19 cellular contexts compared by ENCODE assay signal in genomic region chr4:30825008-30825765, GRCh38.
DNase-seq lines count a peak whose midpoint lies in the region; ATAC-seq, FAIRE-seq and TF ChIP-seq lines count a peak whose summit lies in the region.
"Had no signal": no experiment of that assay in that cellular context is flagged by ENCODE, and none has a peak within 500 bp of the region (broad histone marks: within the 10 kb centered on the region; RNA-seq: fewer than 3 reads in every experiment).

No MANE protein-coding gene starts in this region.

- intact Hi-C loops in sigmoid colon (cut with DNase I): no loop called here

- H3K27me3 Mint-ChIP-seq in HFFc6 (ENCODE audit: insufficient read depth): no peaks in the 10 kb centered on the region

- no peaks in the 10 kb centered on the region for H3K27me3 ChIP-seq in adipocyte (replicated peaks; ENCODE audit: control insufficient read depth, insufficient read depth, low read length)
- no peaks in the 10 kb centered on the region for H3K27me3 ChIP-seq in foreskin keratinocyte
- H3K27me3 ChIP-seq in sigmoid colon: no peaks in the 10 kb centered on the region
- H3K27me3 ChIP-seq: Peyer's patch had no signal

- DNase-seq in EH (ENCODE audit: low read depth) (peak; percentile 1), HTR-8/SVneo (ENCODE audit: insufficient read length, low spot score) (peak; percentile 12), adipocyte (ENCODE audit: low read depth) (peak; percentile 33), foreskin keratinocyte (peak in 1 of 2 donors; percentile 35), HFFc6 (no peak), sigmoid colon (no peak)
- DNase-seq: GM23248, KG1, NCI-H1048, NCI-H1436 treated with DMSO at 0.1 percent for 48 hours, NCI-H2029 treated with DMSO at 0.1 percent for 48 hours, NCI-H510A, Peyer's patch, Right ventricle myocardium superior had no signal

- no peaks in the 10 kb centered on the region for H3K4me1 Mint-ChIP-seq in HFFc6 (ENCODE audit: low read depth)

- H3K9ac ChIP-seq in adipocyte (ENCODE audit: low read length): no peak overlapping the region
- H3K9ac ChIP-seq: GM23248 had no signal

- no peak for TF ChIP-seq EP300 in sigmoid colon (IDR thresholded peaks at IDR 0.05)

- TF ChIP-seq POLR2A in sigmoid colon (IDR thresholded peaks at IDR 0.05): no peak

- H3K36me3 ChIP-seq in adipocyte (ENCODE audit: control insufficient read depth, insufficient read depth, low read length, severe bottlenecking) (no peaks in the 10 kb centered on the region), sigmoid colon (no peaks in the 10 kb centered on the region)
- H3K36me3 ChIP-seq: Peyer's patch had no signal

- TF ChIP-seq CTCF in foreskin keratinocyte (conservative IDR thresholded peaks at IDR 0.05) (no peak), HFFc6 (IDR thresholded peaks at IDR 0.05) (no peak), sigmoid colon (IDR thresholded peaks at IDR 0.05) (no peak)

- no peak overlapping the region for H3K4me3 Mint-ChIP-seq in HFFc6

- FAIRE-seq in HTR-8/SVneo (lab: Jason Lieb, UNC): peak; percentile 88
- FAIRE-seq: A204.1 had no signal

- H3K36me3 Mint-ChIP-seq in HFFc6 (ENCODE audit: low read depth): no peaks in the 10 kb centered on the region

- H3K9me3 Mint-ChIP-seq in HFFc6: peaks cover 9% of the 10 kb centered on the region; the same call in 1 of the 2 replicates

- H3K27ac Mint-ChIP-seq in HFFc6: no peak overlapping the region

- H3K4me1 ChIP-seq in adipocyte (ENCODE audit: control insufficient read depth, insufficient read depth, low read length): no peaks in the 10 kb centered on the region
- no peaks in the 10 kb centered on the region for H3K4me1 ChIP-seq in foreskin keratinocyte
- H3K4me1 ChIP-seq in sigmoid colon: peaks cover 0 to 22% (median 13%) of the 10 kb centered on the region in 4 donors
- H3K4me1 ChIP-seq: Peyer's patch had no signal

- no peak overlapping the region for H3K27ac ChIP-seq in foreskin keratinocyte
- no peak overlapping the region for H3K27ac ChIP-seq in sigmoid colon
- H3K27ac ChIP-seq: C4-2B, GM23248, Peyer's patch, SK-N-MC had no signal

- ATAC-seq in foreskin keratinocyte (peak; percentile 65), GM19397 (IDR thresholded peaks at IDR 0.05; ENCODE audit: unreplicated experiment) (no peak), GM18909 (IDR thresholded peaks at IDR 0.05; ENCODE audit: poor library complexity, unreplicated experiment) (no peak)

- no peaks in the 10 kb centered on the region for H3K9me3 ChIP-seq in adipocyte (ENCODE audit: control insufficient read depth, low read length)
- H3K9me3 ChIP-seq in sigmoid colon: no peaks in the 10 kb centered on the region
- H3K9me3 ChIP-seq: Peyer's patch had no signal

- 92 to 100% methylated on average over 1 of the region's 1 CpG for WGBS in sigmoid colon, 2 donors

- H3K4me3 ChIP-seq in adipocyte (ENCODE audit: low read length) (no peak overlapping the region), sigmoid colon (no peak overlapping the region)
- H3K4me3 ChIP-seq: GM23248, Peyer's patch, SK-N-MC had no signal

Comparison
In these comparisons a context has a peak if more than half of its experiments do, and no peak if none do; other contexts are left out.
1. DNase-seq: peak in EH (single experiment), HTR-8/SVneo (single experiment) and adipocyte (single experiment); none in HFFc6 (single experiment) and sigmoid colon (single experiment).